Comparison of ENCODE assay signal across 28 cellular contexts in the genomic region with DNA sequence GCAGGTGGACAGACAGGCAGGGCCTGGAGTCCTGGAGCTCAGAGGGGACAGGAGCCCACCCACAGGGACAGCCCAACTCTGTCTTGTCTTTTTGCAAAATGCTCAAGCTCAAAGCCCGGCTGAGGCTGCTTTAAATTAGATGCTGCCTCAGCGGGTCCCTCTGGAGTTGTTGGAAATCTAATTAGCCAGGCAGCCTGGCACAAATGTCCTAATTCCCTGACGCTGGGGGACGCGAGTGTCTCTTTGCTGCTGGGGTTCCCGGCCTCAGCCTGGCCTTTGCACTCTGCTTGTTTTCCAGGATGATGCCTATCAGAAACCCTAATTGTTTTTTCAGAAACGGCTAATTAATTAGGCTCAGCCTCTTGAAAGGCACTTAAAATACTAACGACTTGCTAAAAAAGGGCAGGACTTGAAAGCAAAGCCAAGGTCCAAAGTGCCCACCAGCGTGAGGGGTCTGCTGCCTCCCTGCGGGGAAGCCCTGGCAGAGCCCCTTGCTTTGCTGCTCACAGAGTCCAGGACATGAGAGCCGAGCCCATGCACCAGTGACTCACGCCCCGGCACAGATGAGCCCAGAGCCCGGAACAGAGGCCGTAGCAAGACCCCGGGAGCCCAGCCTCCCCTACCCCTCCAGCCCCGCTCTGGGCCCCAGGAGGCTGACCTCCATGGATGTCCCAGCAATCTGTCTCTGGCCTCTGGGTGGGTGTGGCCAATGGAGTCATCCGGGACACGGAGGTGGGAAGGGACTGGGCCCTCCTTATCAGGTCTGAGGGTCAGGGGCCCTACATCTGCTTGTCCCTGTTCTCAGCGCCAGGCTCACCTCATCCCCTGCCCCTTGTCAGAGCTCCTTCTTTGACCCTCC. TPM values are rescaled to one million over a fixed set of nuclear protein-coding genes. Genes with fewer than 3 reads are reported as not detected.
DNase-seq lines count a peak whose midpoint lies in the region; ATAC-seq and TF ChIP-seq lines count a peak whose summit lies in the region.
"Had no signal": no experiment of that assay in that cellular context is flagged by ENCODE, and none has a peak within 500 bp of the region (broad histone marks: within the 10 kb centered on the region; RNA-seq: fewer than 3 reads in every experiment).

No MANE protein-coding gene starts in this region.

- H3F3A ChIP-seq in neural progenitor cell (ENCODE audit: low read depth), result peaks cover 19% of the 10 kb centered on the region

- H3K4me3 Mint-ChIP-seq in glutamatergic neuron (ENCODE audit: unreplicated experiment), result no peak overlapping the region
- no peak overlapping the region for H3K4me3 Mint-ChIP-seq in neural progenitor cell
- H3K4me3 Mint-ChIP-seq: B cell; nephron; stimulated activated naive CD8-positive, alpha-beta T cell treated with anti-CD3 and anti-CD28 coated beads, Interleukin-15, amount 100 ng/mL, for 72 hours had no signal

- H3K36me3 ChIP-seq in right atrium auricular region (no peaks in the 10 kb centered on the region), neural progenitor cell (no peaks in the 10 kb centered on the region)
- H3K36me3 ChIP-seq: adrenal gland, esophagus muscularis mucosa, HAP-1, uterus had no signal

- TF ChIP-seq CTCF in right atrium auricular region (IDR thresholded peaks at IDR 0.05) (no peak), glutamatergic neuron (IDR thresholded peaks at IDR 0.05; ENCODE audit: partially characterized antibody, unreplicated experiment) (no peak), neural progenitor cell (IDR thresholded peaks at IDR 0.05) (no peak), GM13977 (IDR thresholded peaks at IDR 0.05; ENCODE audit: extremely low read depth, insufficient read depth, missing control alignments) (no peak)

- peaks cover 12% of the 10 kb centered on the region for H3K4me1 Mint-ChIP-seq in glutamatergic neuron (ENCODE audit: low read depth, unreplicated experiment)
- peaks cover 13% of the 10 kb centered on the region for H3K4me1 Mint-ChIP-seq in neural progenitor cell
- H3K4me1 Mint-ChIP-seq: B cell; nephron; stimulated activated naive CD8-positive, alpha-beta T cell treated with anti-CD3 and anti-CD28 coated beads, Interleukin-15, amount 100 ng/mL, for 72 hours had no signal

- H3K4me1 ChIP-seq in right atrium auricular region (peaks cover 0 to 8% of the 10 kb centered on the region in 2 donors), neural progenitor cell (peaks cover 16% of the 10 kb centered on the region)
- H3K4me1 ChIP-seq: adrenal gland, body of pancreas, HAP-1, uterus had no signal

- H3K9me3 Mint-ChIP-seq in glutamatergic neuron (ENCODE audit: unreplicated experiment) (peaks cover 10% of the 10 kb centered on the region), neural progenitor cell (peaks cover 6% of the 10 kb centered on the region)
- H3K9me3 Mint-ChIP-seq: stimulated activated naive CD8-positive, alpha-beta T cell treated with anti-CD3 and anti-CD28 coated beads, Interleukin-15, amount 100 ng/mL, for 72 hours had no signal

- in situ Hi-C loops in GM13977 (cut with MboI; ENCODE audit: low pct_unique_long_range_greater_than_20kb, low sequenced_read_pairs, unreplicated experiment), result no loop called here

- H3K4me3 ChIP-seq in right atrium auricular region, result no peak overlapping the region
- H3K4me3 ChIP-seq in neural progenitor cell, result no peak overlapping the region
- H3K4me3 ChIP-seq: adrenal gland, body of pancreas, esophagus muscularis mucosa, HAP-1, mucosa of descending colon, uterus had no signal

- H3K79me2 ChIP-seq in neural progenitor cell (ENCODE audit: low read depth), result no peaks in the 10 kb centered on the region

- no peak overlapping the region for H2AFZ ChIP-seq in neural progenitor cell (replicated peaks)

- peaks cover 19% of the 10 kb centered on the region for H4K20me1 ChIP-seq in neural progenitor cell (ENCODE audit: low read depth)

- H3K27me3 Mint-ChIP-seq in glutamatergic neuron (ENCODE audit: unreplicated experiment) (peaks cover 8% of the 10 kb centered on the region), neural progenitor cell (ENCODE audit: insufficient read depth, low read depth) (peaks cover 7% of the 10 kb centered on the region)

- intact Hi-C loops in cardiac septum (cut with DNase I), result loop anchor here (10.0 kb wide), 1 partner anchor 322 kb away; no protein-coding TSS in a partner anchor

- no peaks in the 10 kb centered on the region for H3K36me3 Mint-ChIP-seq in glutamatergic neuron (ENCODE audit: unreplicated experiment)
- no peaks in the 10 kb centered on the region for H3K36me3 Mint-ChIP-seq in neural progenitor cell

- H3K9ac ChIP-seq in neural progenitor cell, result no peak overlapping the region

- no peaks in the 10 kb centered on the region for H3K27me3 ChIP-seq in right atrium auricular region
- H3K27me3 ChIP-seq in neural progenitor cell, result peaks cover 76% of the 10 kb centered on the region
- H3K27me3 ChIP-seq: uterus had no signal

- no peak for ATAC-seq in HG03108 (IDR thresholded peaks at IDR 0.05; ENCODE audit: unreplicated experiment)
- ATAC-seq: body of pancreas; mucosa of descending colon; stimulated activated naive CD8-positive, alpha-beta T cell treated with anti-CD3 and anti-CD28 coated beads, Interleukin-15, amount 100 ng/mL, for 72 hours had no signal

- no peaks in the 10 kb centered on the region for H3K9me3 ChIP-seq in right atrium auricular region
- H3K9me3 ChIP-seq in neural progenitor cell (ENCODE audit: low read depth), result no peaks in the 10 kb centered on the region
- H3K9me3 ChIP-seq: adrenal gland, body of pancreas, esophagus muscularis mucosa, HAP-1, mucosa of descending colon, uterus had no signal

- peak overlapping the region; percentile 4 for H3K27ac Mint-ChIP-seq in glutamatergic neuron (ENCODE audit: unreplicated experiment)
- H3K27ac Mint-ChIP-seq in neural progenitor cell, result no peak overlapping the region
- H3K27ac Mint-ChIP-seq: B cell, nephron had no signal

- peak overlapping the region; percentile 32 for H3K4me2 ChIP-seq in neural progenitor cell

- no peak overlapping the region for H3K27ac ChIP-seq in right atrium auricular region
- no peak overlapping the region for H3K27ac ChIP-seq in neural progenitor cell
- H3K27ac ChIP-seq: adrenal gland, body of pancreas, esophagus muscularis mucosa, uterus had no signal

- DNase-seq in cardiac septum (ENCODE audit: low spot score) (peak; percentile 47), right atrium auricular region (ENCODE audit: low spot score) (no peak), glutamatergic neuron (peak; percentile 48), neural progenitor cell (ENCODE audit: low spot score) (peak; percentile 65), COLO829 (ENCODE audit: low spot score) (no peak), GM13977 (ENCODE audit: low spot score) (no peak)
- DNase-seq: ACHN; activated T-cell treated with anti-CD3 and anti-CD28 coated beads, Interleukin-2, amount 50 U/mL, for 48 hours; dermis blood vessel endothelial cell; foreskin fibroblast; NCI-H1930; NCI-H510A treated with DMSO at 0.1 percent for 48 hours; stimulated activated CD8-positive, alpha-beta memory T cell treated with anti-CD3 and anti-CD28 coated beads, Interleukin-4, amount 100 ng/mL, for 48 hours; stimulated activated naive CD8-positive, alpha-beta T cell treated with anti-CD3 and anti-CD28 coated beads, Interleukin-15, amount 100 ng/mL, for 72 hours; uterus had no signal

RNA-seq across cellular contexts. Expression of gene BHLHE23, which starts 46.0 kb away (rescaled TPM):
- total RNA-seq in cardiac septum (not detected), right atrium auricular region (not detected), glutamatergic neuron (ENCODE audit: unreplicated experiment) (23.9 TPM), neural progenitor cell (ENCODE audit: low replicate concordance) (0.22 TPM in 1 of 2 replicates, not detected in the other)
- total RNA-seq: activated CD8-positive, alpha-beta memory T cell treated with anti-CD3 and anti-CD28 coated beads for 36 hours; adrenal gland; B cell; body of pancreas; dermis blood vessel endothelial cell; esophagus muscularis mucosa; lung microvascular endothelial cell; mucosa of descending colon; osteocyte; renal cortical epithelial cell; T-helper 2 cell treated with Interferon-gamma antibody and Interleukin-4, amounts not matched to agents 100 ng/mL and 5 ng/mL, for 36 hours; uterus had no signal

Comparison
In these comparisons a context has a peak if more than half of its experiments do, and no peak if none do; other contexts are left out.
1. DNase-seq: peak in cardiac septum (single experiment), glutamatergic neuron (single experiment) and neural progenitor cell (single experiment); none in right atrium auricular region (single experiment), COLO829 (single experiment) and GM13977 (single experiment).
2. RNA of gene BHLHE23, which starts 46.0 kb away (total RNA-seq): 23.9 TPM in glutamatergic neuron (single experiment); not detected in cardiac septum (single experiment), not detected in right atrium auricular region and 0.22 TPM in neural progenitor cell; every median in the first group is over 10 times any median in the second.